ENCODE assay signal across 8 cellular contexts in the genomic region with DNA sequence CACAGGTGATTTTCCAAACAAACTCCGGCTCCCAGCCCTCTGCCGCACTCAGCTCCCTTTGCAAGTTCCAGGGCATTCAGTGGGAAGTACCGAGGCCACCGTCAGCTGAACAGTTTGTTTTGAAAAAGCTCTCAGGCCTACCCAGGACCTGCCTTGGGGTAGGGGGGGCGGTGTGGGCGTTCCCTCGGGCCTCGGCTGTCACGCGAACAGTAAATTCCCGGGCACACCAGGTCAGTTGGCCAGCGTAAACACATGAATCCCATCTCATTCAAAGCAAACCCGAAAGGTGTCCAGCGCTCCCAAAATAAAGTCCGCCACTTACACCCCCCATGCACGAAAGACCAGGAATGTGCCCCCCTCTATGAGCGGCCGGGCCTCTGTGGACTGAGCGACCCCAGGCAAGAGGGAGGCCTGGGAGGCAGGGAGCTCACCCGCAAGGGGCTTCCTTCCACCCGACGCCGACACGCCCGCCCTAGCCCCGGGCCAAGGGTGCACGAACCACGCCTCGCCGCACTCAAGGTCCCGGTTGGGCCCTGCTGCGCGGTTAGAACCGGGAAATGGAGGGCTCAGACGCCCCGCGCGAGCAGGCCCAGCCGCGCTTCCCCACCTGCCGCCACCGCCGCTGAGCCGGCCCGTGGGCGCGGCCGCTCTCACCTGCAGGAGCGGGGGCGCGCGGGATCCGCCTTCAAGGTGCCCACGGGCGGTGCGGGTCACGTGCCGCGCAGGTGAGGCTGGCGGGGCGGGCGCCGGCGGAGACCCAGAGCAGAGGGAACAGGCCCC. TPM values are rescaled to one million over a fixed set of nuclear protein-coding genes. Genes with fewer than 3 reads are reported as not detected.
A peak's percentile ranks its signal among the peaks of the same experiment; 100 is the strongest.
DNase-seq lines count a peak whose midpoint lies in the region; ATAC-seq and TF ChIP-seq lines count a peak whose summit lies in the region.

A gene with protein sequence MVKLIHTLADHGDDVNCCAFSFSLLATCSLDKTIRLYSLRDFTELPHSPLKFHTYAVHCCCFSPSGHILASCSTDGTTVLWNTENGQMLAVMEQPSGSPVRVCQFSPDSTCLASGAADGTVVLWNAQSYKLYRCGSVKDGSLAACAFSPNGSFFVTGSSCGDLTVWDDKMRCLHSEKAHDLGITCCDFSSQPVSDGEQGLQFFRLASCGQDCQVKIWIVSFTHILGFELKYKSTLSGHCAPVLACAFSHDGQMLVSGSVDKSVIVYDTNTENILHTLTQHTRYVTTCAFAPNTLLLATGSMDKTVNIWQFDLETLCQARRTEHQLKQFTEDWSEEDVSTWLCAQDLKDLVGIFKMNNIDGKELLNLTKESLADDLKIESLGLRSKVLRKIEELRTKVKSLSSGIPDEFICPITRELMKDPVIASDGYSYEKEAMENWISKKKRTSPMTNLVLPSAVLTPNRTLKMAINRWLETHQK (minus strand): TSS at position 775 of the 780 bp plus-strand sequence. CDS start 3,634 bp downstream, outside the sequence.

- ATAC-seq in HG02938 (IDR thresholded peaks at IDR 0.05; ENCODE audit: unreplicated experiment): peak; percentile 29
- ATAC-seq in activated T-cell treated with anti-CD3 and anti-CD28 coated beads, Interleukin-2, amount 50 U/mL, for 4 hours: peak; percentile 49 to 56
- no peak for ATAC-seq in naive thymus-derived CD4-positive, alpha-beta T cell

- POLR2A ChIA-PET in naive thymus-derived CD4-positive, alpha-beta T cell (lab: Charles Lee): interaction anchor here (0.9 to 2.8 kb wide), 2 partner anchors 167 to 426 kb away, joined by 3 to 21 read pairs; a partner anchor contains a TSS

- peaks cover 4% of the 10 kb centered on the region for H3K36me3 Mint-ChIP-seq in activated T-cell treated with anti-CD3 and anti-CD28 coated beads, Interleukin-2, amount 50 U/mL, for 4 hours (ENCODE audit: insufficient read depth)
- peaks cover 0 to 12% (median 0%) of the 10 kb centered on the region in 5 donors for H3K36me3 Mint-ChIP-seq in naive thymus-derived CD4-positive, alpha-beta T cell

- H3K4me1 Mint-ChIP-seq in activated T-cell treated with anti-CD3 and anti-CD28 coated beads, Interleukin-2, amount 50 U/mL, for 4 hours (ENCODE audit: low read depth): peaks cover 21% of the 10 kb centered on the region
- H3K4me1 Mint-ChIP-seq in naive thymus-derived CD4-positive, alpha-beta T cell: peaks cover 15 to 36% (median 31%) of the 10 kb centered on the region in 7 donors

- H3K27ac ChIP-seq in naive thymus-derived CD4-positive, alpha-beta T cell (ENCODE audit: low read depth, low read length): peak within 1 kb of the TSS; percentile 77
- peak within 1 kb of the TSS; percentile 86 to 87 for H3K27ac ChIP-seq in tibial artery

- intact Hi-C loops in naive thymus-derived CD4-positive, alpha-beta T cell (cut with micrococcal nuclease): loop anchor here (1.0 to 10.0 kb wide), 13 partner anchors 161 to 1959 kb away; a partner anchor contains a TSS
- intact Hi-C loops in tibial artery (cut with DNase I; ENCODE audit: low total_unique reads): loop anchor here (10.0 kb wide), 1 partner anchor 429 kb away; a partner anchor contains a TSS

- H3K27me3 ChIP-seq in naive thymus-derived CD4-positive, alpha-beta T cell (ENCODE audit: control insufficient read depth in 2 of 2, insufficient read depth in 2 of 2, low read length in 2 of 2): no peaks in the 10 kb centered on the region
- no peaks in the 10 kb centered on the region for H3K27me3 ChIP-seq in tibial artery

- H3K36me3 ChIP-seq in naive thymus-derived CD4-positive, alpha-beta T cell (ENCODE audit: control insufficient read depth in 2 of 3, insufficient read depth in 3 of 3, low read length in 3 of 3): peaks cover 0 to 5% (median 0%) of the 10 kb centered on the region in 3 experiments
- peaks cover 6 to 14% (median 7%) of the 10 kb centered on the region in 3 donors for H3K36me3 ChIP-seq in tibial artery

- DNase-seq in stimulated activated CD4-positive, alpha-beta T cell treated with anti-CD3 and anti-CD28 coated beads, Interleukin-12 subunit alpha, Interleukin-12 subunit beta, amount 100 ng/mL, for 4 hours: peak; percentile 33
- no peak for DNase-seq in stimulated activated CD4-positive, alpha-beta T cell treated with anti-CD3 and anti-CD28 coated beads, Interleukin-4, amount 100 ng/mL, for 24 hours
- DNase-seq in NCI-H2227 (lab: John Stamatoyannopoulos, UW; ENCODE audit: unreplicated experiment) (peak; percentile 67), fibroblast of mammary gland (ENCODE audit: low read depth) (peak; percentile 63), tibial artery (peak; percentile 71 to 90)
- DNase-seq in activated T-cell treated with anti-CD3 and anti-CD28 coated beads, Interleukin-2, amount 50 U/mL, for 4 hours: peak; percentile 31
- peak in 4 of 9 donors; percentile 7 to 26 (median 10) for DNase-seq in naive thymus-derived CD4-positive, alpha-beta T cell

- H3K9me3 ChIP-seq in naive thymus-derived CD4-positive, alpha-beta T cell (ENCODE audit: control insufficient read depth in 2 of 3, low read length in 3 of 3): no peaks in the 10 kb centered on the region
- H3K9me3 ChIP-seq in tibial artery: no peaks in the 10 kb centered on the region

- TF ChIP-seq CTCF in fibroblast of mammary gland (conservative IDR thresholded peaks at IDR 0.05; ENCODE audit: control insufficient read depth, insufficient read depth, low read depth, low read length) (no peak), tibial artery (IDR thresholded peaks at IDR 0.05) (no peak)

- no peaks in the 10 kb centered on the region for H3K27me3 Mint-ChIP-seq in activated T-cell treated with anti-CD3 and anti-CD28 coated beads, Interleukin-2, amount 50 U/mL, for 4 hours (ENCODE audit: low read depth)
- no peaks in the 10 kb centered on the region for H3K27me3 Mint-ChIP-seq in naive thymus-derived CD4-positive, alpha-beta T cell

- peak within 1 kb of the TSS; percentile 79 for H3K4me3 ChIP-seq in fibroblast of mammary gland (ENCODE audit: control insufficient read depth, low read depth, low read length)
- H3K4me3 ChIP-seq in naive thymus-derived CD4-positive, alpha-beta T cell (ENCODE audit: low read length): peak within 1 kb of the TSS; percentile 72
- peak within 1 kb of the TSS; percentile 78 to 95 for H3K4me3 ChIP-seq in tibial artery

- H3K4me3 Mint-ChIP-seq in activated T-cell treated with anti-CD3 and anti-CD28 coated beads, Interleukin-2, amount 50 U/mL, for 4 hours: peak within 1 kb of the TSS; percentile 84
- H3K4me3 Mint-ChIP-seq in naive thymus-derived CD4-positive, alpha-beta T cell: peak within 1 kb of the TSS; percentile 80 to 92 (median 89)

- CTCF ChIA-PET in naive thymus-derived CD4-positive, alpha-beta T cell (lab: Charles Lee): interaction anchor here (0.8 kb wide), 1 partner anchor 426 kb away, joined by 3 read pairs; a partner anchor contains a TSS

- peaks cover 8 to 13% of the 10 kb centered on the region in 2 donors for H3K4me1 ChIP-seq in naive thymus-derived CD4-positive, alpha-beta T cell (ENCODE audit: control insufficient read depth in 2 of 2, insufficient read depth in 2 of 2, low read length in 2 of 2)
- peaks cover 0 to 27% (median 14%) of the 10 kb centered on the region in 4 donors for H3K4me1 ChIP-seq in tibial artery

- peak within 1 kb of the TSS; percentile 64 to 97 (median 85) for H3K27ac Mint-ChIP-seq in naive thymus-derived CD4-positive, alpha-beta T cell

- no peaks in the 10 kb centered on the region for H3K9me3 Mint-ChIP-seq in activated T-cell treated with anti-CD3 and anti-CD28 coated beads, Interleukin-2, amount 50 U/mL, for 4 hours
- H3K9me3 Mint-ChIP-seq in naive thymus-derived CD4-positive, alpha-beta T cell: no peaks in the 10 kb centered on the region

RNA-seq across cellular contexts. Expression of the gene that starts here (rescaled TPM):
- 1 to 10 TPM; 2.3 to 3.6 (median 2.4) TPM for total RNA-seq in activated T-cell treated with anti-CD3 and anti-CD28 coated beads, Interleukin-2, amount 50 U/mL, for 4 hours
- 10 to 100 TPM in 1 of 5 experiments, 1 to 10 TPM in 4; 5.8 to 10.6 (median 9.3) TPM for total RNA-seq in naive thymus-derived CD4-positive, alpha-beta T cell
- polyA plus RNA-seq in naive thymus-derived CD4-positive, alpha-beta T cell: 1 to 10 TPM; 6.8 to 7.5 TPM
